ENCODE assay signal across 9 cellular contexts in genomic region chr7:35254496-35255416, GRCh38. TPM values are rescaled to one million over a fixed set of nuclear protein-coding genes. Genes with fewer than 3 reads are reported as not detected.
DNase-seq lines count a peak whose midpoint lies in the region; ATAC-seq, FAIRE-seq and TF ChIP-seq lines count a peak whose summit lies in the region.
"Had no signal": no experiment of that assay in that cellular context is flagged by ENCODE, and none has a peak within 500 bp of the region (broad histone marks: within the 10 kb centered on the region; RNA-seq: fewer than 3 reads in every experiment).

No MANE protein-coding gene starts in this region.

- H4K8ac ChIP-seq in H1 (ENCODE audit: extremely low read depth, insufficient read depth, low read length), result peak overlapping the region; percentile 42

- H3K56ac ChIP-seq in H1 (replicated peaks; ENCODE audit: insufficient read length, low read depth, low read length), result no peak overlapping the region

- no peak for ATAC-seq in A549
- no peak for ATAC-seq in HG03159 (IDR thresholded peaks at IDR 0.05; ENCODE audit: unreplicated experiment)

- peaks cover 99% of the 10 kb centered on the region for H3K27me3 Mint-ChIP-seq in nephron (ENCODE audit: low read depth)

- no peak overlapping the region for H3K4ac ChIP-seq in H1 (replicated peaks; ENCODE audit: insufficient read length, low read depth, low read length)

- H3K27ac ChIP-seq in A549 (peak overlapping the region; percentile 68 to 86), HUES64 (ENCODE audit: low read depth, low read length) (no peak overlapping the region), H1 (ENCODE audit: low read depth, low read length) (no peak overlapping the region)

- no peak overlapping the region; the same call in 1 of the 2 replicates for H2BK15ac ChIP-seq in H1 (ENCODE audit: low read length)

- peaks cover 18% of the 10 kb centered on the region; the same call in 1 of the 2 replicates for H3K23me2 ChIP-seq in H1 (ENCODE audit: low read depth, low read length)

- TF ChIP-seq POLR2A in A549 (IDR thresholded peaks at IDR 0.05; ENCODE audit: low read length) (no peak), H1 (IDR thresholded peaks at IDR 0.05; ENCODE audit: control extremely low read depth in 1 of 2, low read depth in 2 of 2, low read length in 2 of 2) (no peak)

- no peaks in the 10 kb centered on the region for H3K79me1 ChIP-seq in H1 (ENCODE audit: low read depth, low read length)

- no peak overlapping the region for H4K91ac ChIP-seq in H1 (replicated peaks; ENCODE audit: insufficient read length, low read length)

- H2BK120ac ChIP-seq in H1 (replicated peaks; ENCODE audit: low read depth, low read length), result no peak overlapping the region

- H3K4me2 ChIP-seq in A549, result peak overlapping the region; percentile 70
- peak overlapping the region; percentile 69 to 95 for H3K4me2 ChIP-seq in H1 (ENCODE audit: insufficient read depth in 1 of 2, low read depth in 2 of 2, low read length in 2 of 2)

- no peak for DNase-seq in A549 (ENCODE audit: low read depth in 1 of 2, low spot score in 1 of 2)
- DNase-seq in H1 (ENCODE audit: low read depth in 1 of 2, low spot score in 2 of 2), result peak in 1 of 2 experiments; percentile 52
- DNase-seq in GM10266 (ENCODE audit: extremely low spot score), result no peak
- DNase-seq in putamen (ENCODE audit: low spot score), result no peak
- no peak for DNase-seq in mesenteric fat pad (ENCODE audit: low spot score)

- H3K36me3 ChIP-seq in HUES64 (ENCODE audit: insufficient read depth, low read length) (no peaks in the 10 kb centered on the region), H1 (ENCODE audit: control insufficient read depth in 2 of 4, insufficient read depth in 4 of 4, low read length in 3 of 4) (no peaks in the 10 kb centered on the region)

- CTCF ChIA-PET in A549 (lab: Yijun Ruan, JAX) (interaction anchor here (0.5 kb wide), 1 partner anchor 513 kb away, joined by 3 read pairs; no protein-coding TSS in a partner anchor), H1 (lab: Charles Lee; ENCODE audit: partially characterized antibody) (interaction anchor here (0.6 to 1.7 kb wide), 3 partner anchors 9 to 1321 kb away, joined by 3 to 6 read pairs (median 3); no protein-coding TSS in a partner anchor)

- FAIRE-seq in A549 (lab: Jason Lieb, UNC) (no peak), H1 (lab: Jason Lieb, UNC) (no peak)

- H3K9ac ChIP-seq in HUES64 (ENCODE audit: low read depth, low read length) (no peak overlapping the region), H1 (replicated peaks in 1 of 4; ENCODE audit: extremely low read depth in 1 of 4, low read depth in 3 of 4, low read length in 3 of 4) (no peak overlapping the region)

- TF ChIP-seq EP300 in A549 (IDR thresholded peaks at IDR 0.05), result no peak
- no peak for TF ChIP-seq EP300 in H1 (IDR thresholded peaks at IDR 0.05; ENCODE audit: borderline replicate concordance in 1 of 2, low read depth in 2 of 2, low read length in 2 of 2)

- no peak overlapping the region for H2BK12ac ChIP-seq in H1 (ENCODE audit: low read depth, low read length)

- no peaks in the 10 kb centered on the region for H3K79me2 ChIP-seq in H1 (ENCODE audit: control insufficient read depth in 1 of 2, insufficient read depth in 2 of 2, low read length in 2 of 2)

- H3K9me3 ChIP-seq in A549, result 0 out of 3 replicates have a peak, but pooled peaks cover 2% of the 10 kb centered on the region
- no peaks in the 10 kb centered on the region for H3K9me3 ChIP-seq in HUES64 (ENCODE audit: insufficient read depth, low read depth, low read length)
- no peaks in the 10 kb centered on the region for H3K9me3 ChIP-seq in H1 (ENCODE audit: insufficient read depth in 2 of 2, low read depth in 1 of 2, low read length in 1 of 2)

- H3K27me3 ChIP-seq in HUES64 (ENCODE audit: insufficient read depth, low read length), result peaks cover 100% of the 10 kb centered on the region
- peaks cover 80 to 100% (median 96%) of the 10 kb centered on the region in 4 experiments for H3K27me3 ChIP-seq in H1 (replicated peaks in 1 of 4; ENCODE audit: control insufficient read depth in 3 of 4, extremely low read depth in 1 of 4, insufficient read depth in 3 of 4, low read length in 3 of 4)

- 0 out of 2 replicates have a peak overlapping the region, but pooled peaks have one; percentile 57 for H2AFZ ChIP-seq in H1 (ENCODE audit: low read length)

- H2AK5ac ChIP-seq in H1 (ENCODE audit: low read depth, low read length), result no peak overlapping the region

- TF ChIP-seq RAD21 in A549 (conservative IDR thresholded peaks at IDR 0.05 in 1 of 2, IDR thresholded peaks at IDR 0.05 in 1 of 2), result no peak
- no peak for TF ChIP-seq RAD21 in H1 (IDR thresholded peaks at IDR 0.05 in 1 of 2, conservative IDR thresholded peaks at IDR 0.05 in 1 of 2; ENCODE audit: low read depth in 2 of 2, low read length in 2 of 2)

- H4K5ac ChIP-seq in H1 (ENCODE audit: insufficient read length, low read depth, low read length), result no peak overlapping the region

- H3K4me3 ChIP-seq in A549 (peak overlapping the region; percentile 65), HUES64 (ENCODE audit: low read length) (peak overlapping the region; percentile 60), H1 (ENCODE audit: extremely low read depth in 1 of 4, insufficient read depth in 2 of 4, low read depth in 3 of 4, low read length in 4 of 4) (peak overlapping the region; percentile 37 to 64 (median 52))

- H2BK5ac ChIP-seq in H1 (ENCODE audit: low read depth, low read length), result no peak overlapping the region

- POLR2A ChIA-PET in A549 (lab: Yijun Ruan, JAX), result no interaction called here
- POLR2A ChIA-PET in H1 (lab: Charles Lee; ENCODE audit: partially characterized antibody), result no interaction called here

- H3K27ac Mint-ChIP-seq in nephron, result no peak overlapping the region

- H3K14ac ChIP-seq in H1 (ENCODE audit: insufficient read length), result no peak overlapping the region

- H2BK20ac ChIP-seq in H1 (ENCODE audit: low read length), result no peak overlapping the region

- peaks cover 10% of the 10 kb centered on the region for H3K4me1 Mint-ChIP-seq in nephron

- peaks cover 13 to 26% of the 10 kb centered on the region in 2 experiments for H4K20me1 ChIP-seq in H1 (replicated peaks in 1 of 2; ENCODE audit: control insufficient read depth in 1 of 2, insufficient read depth in 2 of 2, low read length in 2 of 2)

- no peaks in the 10 kb centered on the region for H3K36me3 Mint-ChIP-seq in nephron (ENCODE audit: low read depth)

- no peak overlapping the region for H3K18ac ChIP-seq in H1 (ENCODE audit: extremely low read depth, low read length)

- H3K9me3 Mint-ChIP-seq in nephron, result peaks cover 4% of the 10 kb centered on the region

- TF ChIP-seq CTCF in A549 (IDR thresholded peaks at IDR 0.05), result no peak
- TF ChIP-seq CTCF in H1 (IDR thresholded peaks at IDR 0.05; ENCODE audit: control extremely low read depth in 1 of 3, insufficient read depth in 1 of 3, low read depth in 1 of 3, low read length in 3 of 3), result no peak
- no peak for TF ChIP-seq CTCF in nephron (IDR thresholded peaks at IDR 0.05; ENCODE audit: unreplicated experiment in 3 of 3)
- no peak for TF ChIP-seq CTCF in GM10266 (IDR thresholded peaks at IDR 0.05; ENCODE audit: control insufficient read depth, insufficient read depth, low read depth, missing control alignments)

- peak overlapping the region; percentile 40 to 52 (median 40) for H3K4me3 Mint-ChIP-seq in nephron

- 86% methylated on average over 44 of the region's 44 CpGs for WGBS in A549 (ENCODE audit: missing lambda C conversion rate)
- WGBS in HUES64, result 3% methylated on average over 42 of the region's 44 CpGs
- WGBS in H1 (ENCODE audit: extremely low coverage in 1 of 2, insufficient coverage in 1 of 2, insufficient read length in 1 of 2, insufficient replicate concordance in 2 of 2, low coverage in 1 of 2, low lambda C conversion rate in 2 of 2, missing lambda C conversion rate in 1 of 2), 2 experiments, result 6% methylated on average over 44 of the region's 44 CpGs; no CpG with 5 or more reads in 1 of the 2 experiments

- H3K4me1 ChIP-seq in A549 (peaks cover 14% of the 10 kb centered on the region; the same call in 2 of the 3 replicates), HUES64 (ENCODE audit: insufficient read depth, low read length) (peaks cover 13% of the 10 kb centered on the region), H1 (replicated peaks in 1 of 4; ENCODE audit: control insufficient read depth in 3 of 4, insufficient read depth in 4 of 4, low read length in 3 of 4) (peaks cover 7 to 33% (median 14%) of the 10 kb centered on the region in 4 experiments)

- no peak overlapping the region for H3K23ac ChIP-seq in H1 (ENCODE audit: insufficient read length)

TF ChIP-seq in A549, 52 proteins besides CTCF, POLR2A, EP300 and RAD21 (continues in another document):
- TF ChIP-seq RFX5 (IDR thresholded peaks at IDR 0.05) (no peak), FOXS1 (CRISPR knock-in tag; IDR thresholded peaks at IDR 0.05) (no peak), RNF2 (IDR thresholded peaks at IDR 0.05; ENCODE audit: borderline replicate concordance, low read depth) (no peak), ZSCAN20 (CRISPR knock-in tag; IDR thresholded peaks at IDR 0.05) (no peak), EHMT2 (IDR thresholded peaks at IDR 0.05; ENCODE audit: low read depth) (no peak), POLR2AphosphoS2 (conservative IDR thresholded peaks at IDR 0.05; ENCODE audit: low read length) (no peak)

TF ChIP-seq in H1, 55 proteins besides CTCF, POLR2A, EP300 and RAD21:
- TF ChIP-seq CBX8 (IDR thresholded peaks at IDR 0.05; ENCODE audit: borderline replicate concordance, low read depth, low read length) (0 out of 2 replicates have a peak, but pooled peaks have one; percentile 6), EZH2 (IDR thresholded peaks at IDR 0.05; ENCODE audit: low read depth, low read length, severe bottlenecking) (peak; percentile 9), TCF12 (IDR thresholded peaks at IDR 0.05; ENCODE audit: low read depth, low read length) (0 out of 2 replicates have a peak, but pooled peaks have one; percentile 4), MAFK (IDR thresholded peaks at IDR 0.05; ENCODE audit: low read depth, low read length) (no peak), SUZ12 (IDR thresholded peaks at IDR 0.05; ENCODE audit: low read length) (peak; percentile 42)

RNA-seq across cellular contexts. Expression of gene TBX20, which starts 0.9 kb away (rescaled TPM):
- 1.6 and 2.3 TPM in 2 replicates for polyA plus RNA-seq in A549 (2011; rRNA removed)
- 0.62 and 0.91 TPM in 2 replicates for polyA plus RNA-seq in A549 (2012; cell fraction: cytosol; rRNA removed)
- 0.90 and 1.5 TPM in 2 replicates for polyA plus RNA-seq in A549 (2012; cell fraction: nucleus; rRNA removed)
- polyA plus RNA-seq in A549 (2017; fragmentation: RNase III; extraction: RNeasy Plus Mini Kit Qiagen cat#74134 plus additional on column Dnase treatment), result 1.3 to 1.6 TPM (median 1.5 TPM) in 3 replicates
- polyA minus RNA-seq in A549 (2011; rRNA and poly(A)+ RNA removed), result 13.4 and 16.7 TPM in 2 replicates
- 0.40 TPM for polyA plus RNA-seq in HUES64 (2013, experiment 1 of 2)
- polyA plus RNA-seq in HUES64 (2013, experiment 2 of 2), result 0.25 TPM
- 0.26 and 0.29 TPM in 2 replicates for total RNA-seq in H1 (2021; fragmentation: NEBNext Ultra II Directional; extraction: Animal tissue kit (Norgen Biotek cat#: 25700))
- polyA plus RNA-seq in H1 (2011; rRNA removed), result 0.08 TPM in 2 replicates
- 0.09 TPM for polyA plus RNA-seq in H1 (2011; cell fraction: cytosol; rRNA removed)
- polyA plus RNA-seq in H1 (2011; cell fraction: nucleus; rRNA removed), result 0.07 TPM
- 0.09 TPM in 3 of 4 replicates, not detected in the other for polyA plus RNA-seq in H1 (2012, experiment 1 of 2)
- polyA plus RNA-seq in H1 (2012, experiment 2 of 2), result not detected
- polyA plus RNA-seq in H1 (2013, experiment 1 of 2), result 0.08 TPM
- polyA plus RNA-seq in H1 (2013, experiment 2 of 2), result 0.11 TPM
- 0.20 and 0.69 TPM in 2 replicates for polyA minus RNA-seq in H1 (2011; rRNA and poly(A)+ RNA removed)
- not detected for polyA minus RNA-seq in H1 (2011; cell fraction: cytosol; rRNA and poly(A)+ RNA removed)
- polyA minus RNA-seq in H1 (2011; cell fraction: nucleus; rRNA and poly(A)+ RNA removed), result 1.8 TPM
- total RNA-seq in mesenteric fat pad, result 0.16 TPM
- total RNA-seq: lung microvascular endothelial cell had no signal

Comparison
In these comparisons a context has a peak if more than half of its experiments do, and no peak if none do; other contexts are left out.
1. H3K27ac ChIP-seq: peak in A549 (2 of 2); none in HUES64 (single experiment) and H1 (single experiment).
2. Of the 18 proteins assayed by ChIP-seq in both H1 and A549: peak only in H1: CBX8; only in A549: none; in both: none; in neither: 17.
3. Peak in every context shown above with its lines, with median percentiles within 50 percentile points of each other: H3K4me3 ChIP-seq.